In the genomic region with DNA sequence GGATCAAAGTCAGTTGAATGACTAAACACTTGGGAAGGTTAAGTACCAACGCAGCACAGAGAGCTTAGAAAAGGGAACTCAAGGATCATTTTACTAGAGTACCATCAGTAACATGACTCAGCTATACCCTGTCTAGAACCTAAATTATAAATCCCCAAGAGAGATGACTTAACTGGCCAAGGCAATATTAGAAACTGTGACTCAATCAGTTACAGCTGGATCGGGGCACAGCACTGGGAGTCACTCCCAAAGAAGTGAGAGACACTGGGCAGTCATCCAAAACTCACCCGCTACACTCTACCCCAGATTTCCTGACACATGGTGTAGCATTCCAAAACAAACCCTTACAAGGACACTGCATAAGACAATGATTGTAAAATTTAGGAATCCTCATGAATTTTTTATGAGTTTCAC, we compare ENCODE assay signal across 8 cellular contexts. TPM values are rescaled to one million over a fixed set of nuclear protein-coding genes. Genes with fewer than 3 reads are reported as not detected.
DNase-seq lines count a peak whose midpoint lies in the region; ATAC-seq and TF ChIP-seq lines count a peak whose summit lies in the region.

No MANE protein-coding gene starts in this region.

- H3K9me3 Mint-ChIP-seq in H9 (no peaks in the 10 kb centered on the region), type B pancreatic cell (no peaks in the 10 kb centered on the region)
- H3K9me3 Mint-ChIP-seq in activated CD8-positive, alpha-beta memory T cell treated with anti-CD3 and anti-CD28 coated beads, Interleukin-2, amount 10 ng/mL, durations not matched to agents 7 days and 5 days (ENCODE audit: low read depth) = no peaks in the 10 kb centered on the region

- no CpG with 5 or more reads among the region's 3 CpGs for WGBS in H9 (ENCODE audit: extremely low coverage, insufficient read length, low lambda C conversion rate)
- WGBS in lower leg skin, 2 donors = 7% methylated on average over 3 of the region's 3 CpGs

- H3K4me3 ChIP-seq in OCI-LY3 (ENCODE audit: low read length) (no peak overlapping the region), coronary artery (no peak overlapping the region), lower leg skin (ENCODE audit: low read depth, poor library complexity, severe bottlenecking) (no peak overlapping the region)

- H3K56ac ChIP-seq in H9 (ENCODE audit: insufficient read length, low read depth, low read length) = no peak overlapping the region

- no peaks in the 10 kb centered on the region for H3K27me3 Mint-ChIP-seq in H9 (ENCODE audit: low read depth)
- H3K27me3 Mint-ChIP-seq in type B pancreatic cell = no peaks in the 10 kb centered on the region
- no peaks in the 10 kb centered on the region for H3K27me3 Mint-ChIP-seq in activated CD8-positive, alpha-beta memory T cell treated with anti-CD3 and anti-CD28 coated beads, Interleukin-2, amount 10 ng/mL, durations not matched to agents 7 days and 5 days

- H3K27ac ChIP-seq in H9 (ENCODE audit: insufficient read length, low read depth, low read length) (no peak overlapping the region), OCI-LY3 (ENCODE audit: low read length) (no peak overlapping the region), coronary artery (peak overlapping the region; percentile 28 to 71)

- H2AFZ ChIP-seq in H9 (ENCODE audit: low read length) (no peak overlapping the region), OCI-LY3 (ENCODE audit: low read depth, low read length) (no peak overlapping the region)

- H3K4me2 ChIP-seq in H9 (ENCODE audit: insufficient read depth, insufficient read length, low read length) (no peak overlapping the region), OCI-LY3 (ENCODE audit: low read length) (peak overlapping the region; percentile 1; the same call in 1 of the 2 replicates)

- H3K36me3 ChIP-seq in OCI-LY3 (replicated peaks; ENCODE audit: low read depth, low read length) = peaks cover 43% of the 10 kb centered on the region

- no peak overlapping the region for H2BK120ac ChIP-seq in H9 (ENCODE audit: low read depth, low read length, poor library complexity, severe bottlenecking)

- no peak overlapping the region for H4K8ac ChIP-seq in H9 (replicated peaks; ENCODE audit: insufficient read length, low read depth, low read length)

- H3K4ac ChIP-seq in H9 (ENCODE audit: low read depth, low read length) = no peak overlapping the region

- DNase-seq in CD1c-positive myeloid dendritic cell (ENCODE audit: extremely low spot score) (peak; percentile 62), H9 (no peak), coronary artery (ENCODE audit: low spot score) (peak; percentile 87), lower leg skin (ENCODE audit: low spot score in 2 of 2) (peak; percentile 48 to 88), type B pancreatic cell (ENCODE audit: extremely low spot score, unreplicated experiment) (no peak)
- no peak for DNase-seq in activated CD8-positive, alpha-beta memory T cell treated with anti-CD3 and anti-CD28 coated beads, Interleukin-2, amount 10 ng/mL, durations not matched to agents 7 days and 5 days

- H3K79me2 ChIP-seq in H9 (ENCODE audit: insufficient read depth, low read length) (peaks cover 34% of the 10 kb centered on the region), OCI-LY3 (ENCODE audit: low read length) (peaks cover 95% of the 10 kb centered on the region)

- no peak for ATAC-seq in GM21515 (IDR thresholded peaks at IDR 0.05; ENCODE audit: unreplicated experiment)
- ATAC-seq in activated CD8-positive, alpha-beta memory T cell treated with anti-CD3 and anti-CD28 coated beads, Interleukin-2, amount 10 ng/mL, durations not matched to agents 7 days and 5 days = no peak

- no peak overlapping the region for H2BK12ac ChIP-seq in H9 (ENCODE audit: insufficient read length, low read depth, low read length)

- H3K23me2 ChIP-seq in H9 (ENCODE audit: insufficient read length, low read depth, low read length, poor library complexity, severe bottlenecking) = no peaks in the 10 kb centered on the region

- H3K14ac ChIP-seq in H9 (ENCODE audit: insufficient read depth, low read length) = no peak overlapping the region

- no peak for TF ChIP-seq POLR2A in lower leg skin (IDR thresholded peaks at IDR 0.05)

- CTCF ChIA-PET in activated CD8-positive, alpha-beta memory T cell treated with anti-CD3 and anti-CD28 coated beads, Interleukin-2, amount 10 ng/mL, durations not matched to agents 7 days and 5 days (lab: Charles Lee) = interaction anchor here (0.9 to 1.9 kb wide), 3 partner anchors 18 to 141 kb away, joined by 3 to 5 read pairs (median 4); a partner anchor contains a TSS

- no peak overlapping the region for H2AK5ac ChIP-seq in H9 (ENCODE audit: insufficient read length, low read length)

- H3K4me3 Mint-ChIP-seq in H9 = no peak overlapping the region
- no peak overlapping the region for H3K4me3 Mint-ChIP-seq in type B pancreatic cell
- H3K4me3 Mint-ChIP-seq in activated CD8-positive, alpha-beta memory T cell treated with anti-CD3 and anti-CD28 coated beads, Interleukin-2, amount 10 ng/mL, durations not matched to agents 7 days and 5 days = no peak overlapping the region

- no peak overlapping the region for H2BK5ac ChIP-seq in H9 (ENCODE audit: insufficient read length, low read length)

- intact Hi-C loops in lower leg skin (cut with DNase I; ENCODE audit: low total_unique reads) = no loop called here

- H3K27me3 ChIP-seq in H9 (ENCODE audit: insufficient read depth, low read length) (no peaks in the 10 kb centered on the region), OCI-LY3 (ENCODE audit: low read depth, low read length) (no peaks in the 10 kb centered on the region)

- H3K4me1 ChIP-seq in H9 (ENCODE audit: insufficient read depth, low read length) = no peaks in the 10 kb centered on the region
- H3K4me1 ChIP-seq in OCI-LY3 (ENCODE audit: low read length) = peaks cover 16% of the 10 kb centered on the region

- H3K79me1 ChIP-seq in H9 (ENCODE audit: insufficient read depth, low read depth, low read length, poor library complexity, severe bottlenecking) = peaks cover 6% of the 10 kb centered on the region

- TF ChIP-seq CTCF in H9 (conservative IDR thresholded peaks at IDR 0.05) (no peak), OCI-LY3 (IDR thresholded peaks at IDR 0.05; ENCODE audit: low read depth, low read length) (no peak), coronary artery (IDR thresholded peaks at IDR 0.05) (no peak), lower leg skin (IDR thresholded peaks at IDR 0.05) (no peak), type B pancreatic cell (conservative IDR thresholded peaks at IDR 0.05) (no peak)

- no peak overlapping the region for H2BK15ac ChIP-seq in H9 (ENCODE audit: low read depth, low read length)

- no peak overlapping the region for H3K23ac ChIP-seq in H9 (ENCODE audit: insufficient read length, low read depth, low read length)

- H4K5ac ChIP-seq in H9 (ENCODE audit: insufficient read length, low read depth, low read length) = no peak overlapping the region

- H3T11ph ChIP-seq in H9 (ENCODE audit: low read length) = no peak overlapping the region

- no peak overlapping the region for H3K18ac ChIP-seq in H9 (ENCODE audit: insufficient read length, low read depth, low read length)

- H4K20me1 ChIP-seq in H9 (ENCODE audit: control insufficient read depth, insufficient read depth, insufficient read length) (no peaks in the 10 kb centered on the region), OCI-LY3 (ENCODE audit: insufficient read depth, low read length) (peaks cover 55% of the 10 kb centered on the region)

- peaks cover 11 to 25% (median 23%) of the 10 kb centered on the region in 3 experiments; a peak in 6 of 7 replicates for H3K36me3 Mint-ChIP-seq in H9 (ENCODE audit: insufficient read depth in 1 of 3, low read depth in 3 of 3)
- peaks cover 13% of the 10 kb centered on the region for H3K36me3 Mint-ChIP-seq in type B pancreatic cell
- H3K36me3 Mint-ChIP-seq in activated CD8-positive, alpha-beta memory T cell treated with anti-CD3 and anti-CD28 coated beads, Interleukin-2, amount 10 ng/mL, durations not matched to agents 7 days and 5 days = peaks cover 38% of the 10 kb centered on the region

- peak overlapping the region; percentile 45 for H2BK20ac ChIP-seq in H9 (ENCODE audit: low read depth, low read length, poor library complexity, severe bottlenecking)

- H3K9ac ChIP-seq in H9 (ENCODE audit: extremely low read depth, insufficient read length, low read length) = no peak overlapping the region
- no peak overlapping the region for H3K9ac ChIP-seq in OCI-LY3 (ENCODE audit: low read length)

- H3K9me3 ChIP-seq in H9 (ENCODE audit: control insufficient read depth, low read depth, low read length) = no peaks in the 10 kb centered on the region
- H3K9me3 ChIP-seq in OCI-LY3 (ENCODE audit: insufficient read depth, low read length) = no peaks in the 10 kb centered on the region

- peaks cover 1 to 5% of the 10 kb centered on the region in 2 experiments; a peak in 3 of 4 replicates for H3K4me1 Mint-ChIP-seq in H9
- peaks cover 21% of the 10 kb centered on the region for H3K4me1 Mint-ChIP-seq in type B pancreatic cell (ENCODE audit: unreplicated experiment)
- peaks cover 36% of the 10 kb centered on the region for H3K4me1 Mint-ChIP-seq in activated CD8-positive, alpha-beta memory T cell treated with anti-CD3 and anti-CD28 coated beads, Interleukin-2, amount 10 ng/mL, durations not matched to agents 7 days and 5 days

- no peak overlapping the region for H4K91ac ChIP-seq in H9 (ENCODE audit: insufficient read length, low read depth, low read length)

- H3K27ac Mint-ChIP-seq in H9 = peak overlapping the region in 2 of 3 experiments; percentile 4 to 50; a peak in 3 of 7 replicates
- H3K27ac Mint-ChIP-seq in type B pancreatic cell = peak overlapping the region; percentile 29
- no peak overlapping the region for H3K27ac Mint-ChIP-seq in activated CD8-positive, alpha-beta memory T cell treated with anti-CD3 and anti-CD28 coated beads, Interleukin-2, amount 10 ng/mL, durations not matched to agents 7 days and 5 days

RNA-seq across cellular contexts. Expression of a gene that starts 17.7 kb away (rescaled TPM):
- total RNA-seq in H9 (2021) = 61.0 and 66.2 TPM in 2 replicates
- total RNA-seq in lower leg skin = 10 to 100 TPM; 22.7 to 47.1 (median 33.2) TPM
- 45.3 and 46.1 TPM in 2 replicates for total RNA-seq in type B pancreatic cell (ENCODE audit: low replicate concordance)
- 10 to 100 TPM; 53.2 to 55.1 TPM for total RNA-seq in activated CD8-positive, alpha-beta memory T cell treated with anti-CD3 and anti-CD28 coated beads, Interleukin-2, amount 10 ng/mL, durations not matched to agents 7 days and 5 days

RNA-seq across cellular contexts. Expression of a gene that starts 26.9 kb away (rescaled TPM):
- total RNA-seq in H9 (2021) (not detected in 2 replicates), lower leg skin (10 to 100 TPM in 1 of 4 donors, 1 to 10 TPM in 3; 2.3 to 13.0 (median 4.8) TPM), type B pancreatic cell (ENCODE audit: low replicate concordance) (1.7 and 5.0 TPM in 2 replicates)
- total RNA-seq in activated CD8-positive, alpha-beta memory T cell treated with anti-CD3 and anti-CD28 coated beads, Interleukin-2, amount 10 ng/mL, durations not matched to agents 7 days and 5 days = under 1 TPM in 1 of 2 experiments, not detected in 1; 0.26 TPM

Comparison
In these comparisons a context has a peak if more than half of its experiments do, and no peak if none do; other contexts are left out.
1. DNase-seq: peak in CD1c-positive myeloid dendritic cell (single experiment), coronary artery (single experiment) and lower leg skin (2 of 2); none in H9 (single experiment), type B pancreatic cell (single experiment) and activated CD8-positive, alpha-beta memory T cell treated with anti-CD3 and anti-CD28 coated beads, Interleukin-2, amount 10 ng/mL, durations not matched to agents 7 days and 5 days (single experiment).
2. H3K27ac ChIP-seq: peak in coronary artery (2 of 2); none in H9 (single experiment) and OCI-LY3 (single experiment).